21 cellular contexts compared by ENCODE assay signal in the genomic region with DNA sequence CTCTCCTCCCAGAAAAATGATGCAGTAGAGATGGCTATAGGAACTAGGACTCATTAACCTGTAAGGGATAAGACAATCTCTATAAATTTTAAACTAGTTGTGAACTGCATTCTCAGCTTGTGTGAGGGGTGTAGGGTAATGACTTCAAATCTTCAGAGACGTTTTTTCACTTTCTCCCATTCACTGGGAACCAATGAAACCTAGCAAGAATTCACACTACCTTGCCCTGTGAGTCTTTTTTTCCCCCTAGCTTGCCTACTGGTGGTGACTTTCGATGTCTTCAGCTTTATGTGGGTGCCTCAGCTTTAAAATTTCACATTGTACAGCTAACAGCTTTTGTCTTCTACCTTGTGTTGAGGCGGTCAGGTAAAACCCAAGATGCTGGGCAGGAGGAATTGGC.
DNase-seq lines count a peak whose midpoint lies in the region; ATAC-seq, FAIRE-seq and TF ChIP-seq lines count a peak whose summit lies in the region.
"Had no signal": no experiment of that assay in that cellular context is flagged by ENCODE, and none has a peak within 500 bp of the region (broad histone marks: within the 10 kb centered on the region; RNA-seq: fewer than 3 reads in every experiment).

No MANE protein-coding gene starts in this region.

- H4K20me1 ChIP-seq in GM23338 (replicated peaks; ENCODE audit: insufficient read depth), result no peaks in the 10 kb centered on the region
- no peaks in the 10 kb centered on the region for H4K20me1 ChIP-seq in GM12878 (ENCODE audit: control insufficient read depth, insufficient read depth)
- H4K20me1 ChIP-seq: BLaER1 treated with 17β-estradiol and CSF1 and Interleukin-3, amounts not matched to agents 10 nM and 100 nM had no signal

- no peaks in the 10 kb centered on the region for H3F3A ChIP-seq in GM23338 (replicated peaks; ENCODE audit: low read depth)

- no peak for DNase-seq in activated naive CD4-positive, alpha-beta T cell treated with anti-CD3 and anti-CD28 coated beads, Interleukin-2, amount 50 U/mL, for 16 hours
- DNase-seq in GM23338 (ENCODE audit: low spot score) (peak; percentile 1), GM12878 (ENCODE audit: low read depth, low spot score) (no peak), GM19238 (ENCODE audit: insufficient read length, low spot score) (no peak)
- no peak for DNase-seq in NK-92 treated with Interleukin-12 subunit alpha and Interleukin-12 subunit beta, amount 100 ng/mL, for 24 hours (lab: John Stamatoyannopoulos, UW)
- DNase-seq in activated CD4-positive, alpha-beta T cell treated with anti-CD3 and anti-CD28 coated beads, Interleukin-2, amount 50 U/mL, for 4 hours, result no peak
- DNase-seq: AML-193; Caco-2; Calu3; CD4-positive, alpha-beta T cell; CD8-positive, alpha-beta T cell; DMS79 treated with DMSO at 0.1 percent for 48 hours; GF-D8 had no signal

- in situ Hi-C loops in GM12878 (cut with MboI), result no loop called here

- FAIRE-seq in GM12878 (lab: Jason Lieb, UNC), result no peak
- FAIRE-seq: A549, G401.6, GM12891 had no signal

- RAD21 ChIA-PET in GM12878 (lab: Charles Lee; ENCODE audit: unreplicated experiment), result no interaction called here

- H3K9me2 ChIP-seq in GM23338 (ENCODE audit: insufficient read depth), result no peaks in the 10 kb centered on the region

- H2AFZ ChIP-seq in GM23338 (no peak overlapping the region), GM12878 (ENCODE audit: control insufficient read depth, low read depth, low read length) (no peak overlapping the region)

- H3K36me3 Mint-ChIP-seq in activated naive CD4-positive, alpha-beta T cell treated with anti-CD3 and anti-CD28 coated beads, Interleukin-2, amount 50 U/mL, for 24 hours, result no peaks in the 10 kb centered on the region
- H3K36me3 Mint-ChIP-seq in GM23338 (ENCODE audit: low read depth), result no peaks in the 10 kb centered on the region
- H3K36me3 Mint-ChIP-seq: CD8-positive, alpha-beta T cell had no signal

- intact Hi-C loops in GM12878 (cut with micrococcal nuclease; ENCODE audit: unreplicated experiment), result no loop called here

- no peaks in the 10 kb centered on the region for H3K27me3 ChIP-seq in GM23338 (ENCODE audit: insufficient read depth)
- no peaks in the 10 kb centered on the region for H3K27me3 ChIP-seq in GM12878 (replicated peaks in 1 of 2; ENCODE audit: control insufficient read depth in 2 of 2, insufficient read depth in 2 of 2, low read length in 1 of 2)
- H3K27me3 ChIP-seq: BLaER1 treated with 17β-estradiol and CSF1 and Interleukin-3, amounts not matched to agents 10 nM and 100 nM had no signal

- H3K27ac Mint-ChIP-seq in activated naive CD4-positive, alpha-beta T cell treated with anti-CD3 and anti-CD28 coated beads, Interleukin-2, amount 50 U/mL, for 24 hours, result peak overlapping the region; percentile 17
- no peak overlapping the region for H3K27ac Mint-ChIP-seq in GM23338
- H3K27ac Mint-ChIP-seq: B cell; CD4-positive, alpha-beta T cell; CD8-positive, alpha-beta T cell had no signal

- 2% methylated on average over 3 of the region's 3 CpGs for WGBS in GM12878 (ENCODE audit: insufficient coverage, insufficient replicate concordance, low lambda C conversion rate, missing lambda C conversion rate)

- no peak for TF ChIP-seq POLR2A in GM12878 (IDR thresholded peaks at IDR 0.05; ENCODE audit: low read depth, low read length)

- SMC1A ChIA-PET in GM12878 (lab: Charles Lee; ENCODE audit: uncharacterized antibody, unreplicated experiment), result interaction anchor here (1.4 kb wide), 2 partner anchors 9 to 17 kb away, joined by 4 to 7 read pairs; no protein-coding TSS in a partner anchor

- no peak overlapping the region for H3K4me3 ChIP-seq in GM23338
- no peak overlapping the region for H3K4me3 ChIP-seq in GM12878
- H3K4me3 ChIP-seq: A549; BLaER1 treated with 17β-estradiol and CSF1 and Interleukin-3, amounts not matched to agents 10 nM and 100 nM had no signal

- no peak for TF ChIP-seq RAD21 in GM12878 (IDR thresholded peaks at IDR 0.05; ENCODE audit: insufficient read depth, low read depth, low read length)

- H3K4me1 ChIP-seq in GM23338 (ENCODE audit: insufficient read depth) (no peaks in the 10 kb centered on the region), GM12878 (ENCODE audit: control insufficient read depth, insufficient read depth, low read length) (no peaks in the 10 kb centered on the region)
- H3K4me1 ChIP-seq: A549; BLaER1 treated with 17β-estradiol and CSF1 and Interleukin-3, amounts not matched to agents 10 nM and 100 nM; Caco-2 had no signal

- H3K36me3 ChIP-seq in GM23338 (ENCODE audit: insufficient read depth) (no peaks in the 10 kb centered on the region), GM12878 (ENCODE audit: control insufficient read depth in 2 of 2, insufficient read depth in 2 of 2, low read length in 1 of 2) (no peaks in the 10 kb centered on the region)
- H3K36me3 ChIP-seq: BLaER1 treated with 17β-estradiol and CSF1 and Interleukin-3, amounts not matched to agents 10 nM and 100 nM had no signal

- no peak for TF ChIP-seq EP300 in GM12878 (IDR thresholded peaks at IDR 0.05; ENCODE audit: borderline replicate concordance in 1 of 2, control insufficient read depth in 1 of 2, low read depth in 2 of 2, low read length in 2 of 2)

- no peak overlapping the region for H3K9ac ChIP-seq in GM12878 (ENCODE audit: control insufficient read depth, insufficient read depth, low read length)
- H3K9ac ChIP-seq: BLaER1 treated with 17β-estradiol and CSF1 and Interleukin-3, amounts not matched to agents 10 nM and 100 nM had no signal

- H3K9me3 Mint-ChIP-seq in activated naive CD4-positive, alpha-beta T cell treated with anti-CD3 and anti-CD28 coated beads, Interleukin-2, amount 50 U/mL, for 24 hours, result no peaks in the 10 kb centered on the region
- no peaks in the 10 kb centered on the region for H3K9me3 Mint-ChIP-seq in GM23338
- H3K9me3 Mint-ChIP-seq: CD8-positive, alpha-beta T cell had no signal

- H3K4me2 ChIP-seq in GM23338, result no peak overlapping the region
- H3K4me2 ChIP-seq in GM12878 (ENCODE audit: control insufficient read depth, insufficient read depth), result no peak overlapping the region
- H3K4me2 ChIP-seq: A549; BLaER1 treated with 17β-estradiol and CSF1 and Interleukin-3, amounts not matched to agents 10 nM and 100 nM had no signal

- BruUV-seq in GM12878 (replicated peaks; lab: Mats Ljungman, UMichigan), result no TSS peak

- H3K27ac ChIP-seq in GM23338 (ENCODE audit: low read depth), result no peak overlapping the region
- no peak overlapping the region for H3K27ac ChIP-seq in GM12878 (ENCODE audit: control insufficient read depth, insufficient read depth)
- H3K27ac ChIP-seq: 22Rv1; A549; BLaER1 treated with 17β-estradiol and CSF1 and Interleukin-3, amounts not matched to agents 10 nM and 100 nM; C4-2B had no signal

- H3K79me2 ChIP-seq in GM23338 (replicated peaks; ENCODE audit: insufficient read depth) (no peaks in the 10 kb centered on the region), GM12878 (ENCODE audit: control insufficient read depth, insufficient read depth, low read length) (no peaks in the 10 kb centered on the region)

- no peaks in the 10 kb centered on the region for H3K9me3 ChIP-seq in GM12878 (replicated peaks; ENCODE audit: control insufficient read depth, insufficient read depth, low read length)
- H3K9me3 ChIP-seq: A549; BLaER1 treated with 17β-estradiol and CSF1 and Interleukin-3, amounts not matched to agents 10 nM and 100 nM; Caco-2 had no signal

- CTCF ChIA-PET in GM12878 (lab: Yijun Ruan, JAX), result interaction anchor here (1.1 to 1.4 kb wide), 3 partner anchors 82 to 379 kb away, joined by 3 read pairs; no protein-coding TSS in a partner anchor

- ATAC-seq in GM23338 (no peak), GM12878 (peak; percentile 50)
- ATAC-seq: A549; CD8-positive, alpha-beta T cell had no signal

- no peak overlapping the region for H3K4me3 Mint-ChIP-seq in activated naive CD4-positive, alpha-beta T cell treated with anti-CD3 and anti-CD28 coated beads, Interleukin-2, amount 50 U/mL, for 24 hours
- H3K4me3 Mint-ChIP-seq in GM23338, result no peak overlapping the region
- H3K4me3 Mint-ChIP-seq: B cell; CD4-positive, alpha-beta T cell; CD8-positive, alpha-beta T cell had no signal

- H3K27me3 Mint-ChIP-seq in activated naive CD4-positive, alpha-beta T cell treated with anti-CD3 and anti-CD28 coated beads, Interleukin-2, amount 50 U/mL, for 24 hours, result no peaks in the 10 kb centered on the region
- H3K27me3 Mint-ChIP-seq in GM23338 (ENCODE audit: insufficient read depth, low read depth, poor library complexity), result no peaks in the 10 kb centered on the region
- H3K27me3 Mint-ChIP-seq: B cell; CD4-positive, alpha-beta T cell had no signal

- TF ChIP-seq CTCF in GM23338 (conservative IDR thresholded peaks at IDR 0.05; ENCODE audit: low read depth in 2 of 2) (no peak), GM12878 (IDR thresholded peaks at IDR 0.05 in 2 of 3, conservative IDR thresholded peaks at IDR 0.05 in 1 of 3; ENCODE audit: control insufficient read depth in 2 of 3, extremely low read depth in 1 of 3, insufficient read depth in 1 of 3, low read depth in 3 of 3, low read length in 3 of 3) (no peak)

- POLR2A ChIA-PET in GM12878 (lab: Charles Lee), result no interaction called here

- no peaks in the 10 kb centered on the region for H3K4me1 Mint-ChIP-seq in activated naive CD4-positive, alpha-beta T cell treated with anti-CD3 and anti-CD28 coated beads, Interleukin-2, amount 50 U/mL, for 24 hours
- H3K4me1 Mint-ChIP-seq in GM23338, result no peaks in the 10 kb centered on the region
- H3K4me1 Mint-ChIP-seq: B cell had no signal

TF ChIP-seq in GM23338, 12 proteins besides CTCF, POLR2A, EP300 and RAD21 (continues in another document):
- TF ChIP-seq EZH2phosphoT487 (IDR thresholded peaks at IDR 0.05; ENCODE audit: unreplicated experiment) (no peak), POLR2AphosphoS5 (IDR thresholded peaks at IDR 0.05; ENCODE audit: low read depth) (no peak)

TF ChIP-seq in GM12878, 131 proteins besides CTCF, POLR2A, EP300 and RAD21:
- TF ChIP-seq BMI1 (IDR thresholded peaks at IDR 0.05; ENCODE audit: borderline replicate concordance) (no peak), BACH1 (IDR thresholded peaks at IDR 0.05; ENCODE audit: borderline replicate concordance) (no peak), SREBF1 (IDR thresholded peaks at IDR 0.05; ENCODE audit: low read length) (no peak), SP1 (IDR thresholded peaks at IDR 0.05; ENCODE audit: low read depth, low read length) (no peak), ZNF217 (IDR thresholded peaks at IDR 0.05) (no peak), RB1 (IDR thresholded peaks at IDR 0.05; ENCODE audit: borderline replicate concordance) (no peak), CBX5 (IDR thresholded peaks at IDR 0.05; ENCODE audit: low read depth) (no peak)
TF ChIP-seq in GM12878: peak in this region for 0.
